In the genomic region with DNA sequence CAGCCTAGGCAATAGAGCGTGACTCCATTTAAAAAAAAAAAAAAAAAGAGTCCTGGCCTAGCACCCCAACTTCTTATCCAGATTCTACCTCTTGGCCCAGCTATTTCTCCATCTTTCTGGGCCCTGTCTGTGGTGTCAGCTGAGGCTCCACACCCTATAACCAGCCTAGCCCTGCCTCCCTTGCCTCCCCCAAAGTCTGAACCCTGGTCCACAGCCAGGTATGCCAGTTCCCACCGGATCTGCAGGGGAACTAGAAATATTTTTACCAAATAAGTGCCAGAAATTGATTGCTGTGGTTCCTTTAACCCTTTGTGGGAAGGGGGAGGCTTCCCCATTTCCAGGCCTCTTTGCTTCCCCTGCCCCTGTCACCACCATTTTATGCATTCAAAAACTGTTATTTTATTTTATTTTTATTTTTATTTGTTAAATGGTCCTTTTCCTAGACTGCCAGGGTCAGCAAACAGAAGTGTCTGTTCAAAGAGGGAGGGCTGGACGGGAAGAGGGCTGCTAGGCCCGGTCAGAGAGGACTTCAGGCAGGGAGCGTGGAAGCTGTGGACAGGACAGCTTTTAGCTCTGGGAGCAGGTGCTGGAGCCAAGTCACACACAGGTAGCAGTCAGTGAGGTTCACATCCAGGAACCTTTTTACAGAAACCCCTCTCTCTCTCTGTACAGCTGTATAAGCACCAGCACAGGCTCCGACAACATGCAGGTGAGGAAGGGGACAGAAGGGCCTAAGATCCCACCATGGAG, we compare ENCODE assay signal across 11 cellular contexts. TPM values are rescaled to one million over a fixed set of nuclear protein-coding genes. Genes with fewer than 3 reads are reported as not detected.
DNase-seq lines count a peak whose midpoint lies in the region; ATAC-seq, FAIRE-seq and TF ChIP-seq lines count a peak whose summit lies in the region.
"Had no signal": no experiment of that assay in that cellular context is flagged by ENCODE, and none has a peak within 500 bp of the region (broad histone marks: within the 10 kb centered on the region; RNA-seq: fewer than 3 reads in every experiment).

No MANE protein-coding gene starts in this region.

- DNase-seq in COLO668 (lab: John Stamatoyannopoulos, UW; ENCODE audit: unreplicated experiment) (peak; percentile 65), HTR-8/SVneo (ENCODE audit: insufficient read length, low spot score) (no peak), right lobe of liver (no peak), NCI-H1436 treated with DMSO at 0.1 percent for 48 hours (lab: John Stamatoyannopoulos, UW) (no peak), midbrain (lab: John Stamatoyannopoulos, UW) (no peak), HuH-7 (ENCODE audit: low spot score) (no peak)
- DNase-seq: activated effector memory CD4-positive, alpha-beta T cell treated with Interleukin-2 at 50 U/mL for 16 hours; posterior cingulate gyrus had no signal

- H3K36me3 ChIP-seq in right lobe of liver: no peaks in the 10 kb centered on the region

- WGBS in right lobe of liver (ENCODE audit: insufficient coverage, low coverage, low lambda C conversion rate, missing lambda C conversion rate): 28% methylated on average over 4 of the region's 6 CpGs

- intact Hi-C loops in right lobe of liver (cut with DNase I): no loop called here

- no peaks in the 10 kb centered on the region for H3K27me3 ChIP-seq in right lobe of liver

- no peaks in the 10 kb centered on the region for H3K9me3 ChIP-seq in right lobe of liver

- ATAC-seq in GM21360 (IDR thresholded peaks at IDR 0.05; ENCODE audit: unreplicated experiment) (peak; percentile 13), right lobe of liver (peak; percentile 7 to 37 (median 9)), HG02840 (IDR thresholded peaks at IDR 0.05; ENCODE audit: low FRiP score, unreplicated experiment) (no peak)

- H3K4me1 ChIP-seq in right lobe of liver: peaks cover 0 to 12% (median 0%) of the 10 kb centered on the region in 4 donors

- no peak for TF ChIP-seq POLR2A in right lobe of liver (IDR thresholded peaks at IDR 0.05)

- H3K27ac ChIP-seq in right lobe of liver: peak overlapping the region in 2 of 3 donors; percentile 56 to 69

- H3K4me3 ChIP-seq in right lobe of liver: no peak overlapping the region

- no peak for TF ChIP-seq CTCF in right lobe of liver (IDR thresholded peaks at IDR 0.05)

- peak; percentile 59 for FAIRE-seq in HTR-8/SVneo (lab: Jason Lieb, UNC)
- FAIRE-seq: frontal cortex had no signal

RNA-seq across cellular contexts. Expression of a gene that starts 23.2 kb away (rescaled TPM):
- 1 to 10 TPM in 3 of 6 experiments, under 1 TPM in 3; 0.15 to 5.5 (median 2.8) TPM for total RNA-seq in right lobe of liver
